In the genomic region with DNA sequence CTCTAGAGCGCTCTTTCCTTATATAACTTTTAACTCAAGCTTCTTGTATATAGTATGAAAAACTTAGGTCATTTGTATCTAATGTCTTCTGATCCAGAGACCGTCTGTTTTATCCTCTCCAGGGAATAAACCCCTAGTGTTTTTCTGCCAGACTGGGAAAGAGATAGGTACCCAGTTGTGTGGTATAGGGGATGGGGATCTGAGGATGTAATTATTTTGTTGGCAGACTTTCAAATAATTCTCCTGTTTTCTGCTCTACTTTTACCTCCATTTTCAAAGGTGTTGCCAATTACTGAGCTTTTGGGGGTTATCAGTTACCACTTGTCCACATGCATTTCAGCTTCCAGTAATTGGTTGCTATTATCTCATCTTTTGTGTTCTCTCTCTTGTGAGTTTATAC, we compare ENCODE assay signal across 15 cellular contexts.
"Had no signal": no experiment of that assay in that cellular context is flagged by ENCODE, and none has a peak within 500 bp of the region (broad histone marks: within the 10 kb centered on the region; RNA-seq: fewer than 3 reads in every experiment).

No MANE protein-coding gene starts in this region.

- H3K9me3 ChIP-seq: tibial artery, uterus had no signal

- H3K4me3 ChIP-seq: heart left ventricle, tibial artery, uterus had no signal

- H3K36me3 ChIP-seq: heart left ventricle, tibial artery, uterus had no signal

- DNase-seq: activated naive CD4-positive, alpha-beta T cell treated with Interleukin-2 at 50 U/mL for 16 hours; activated naive CD8-positive, alpha-beta T cell treated with anti-CD3 and anti-CD28 coated beads, Interleukin-2, amount 50 U/mL, for 24 hours; aorta; cortex of kidney; effector CD8-positive, alpha-beta T cell; foreskin melanocyte; heart left ventricle; mesendoderm; posterior cingulate gyrus; stimulated activated naive B cell treated with anti-CD40 and anti-IgM and Interleukin-4, amounts not matched to agents 10 μg/mL and 1 μg/mL and 100 μg/mL, for 72 hours; tibial artery; uterus had no signal

- ATAC-seq: activated CD4-positive, CD25-positive, alpha-beta regulatory T cell treated with anti-CD3 and anti-CD28 coated beads, Interleukin-2, amount 50 U/mL, for 24 hours; activated naive CD8-positive, alpha-beta T cell treated with anti-CD3 and anti-CD28 coated beads, Interleukin-2, amount 50 U/mL, for 24 hours; activated T-helper 17 cell treated with anti-CD3 and anti-CD28 coated beads, Interleukin-2, amount 50 U/mL, for 72 hours; heart left ventricle; natural killer cell treated with Interleukin-12 subunit alpha and Interleukin-12 subunit beta and Interleukin-15 and Interleukin-18, amount 100 ng/mL, for 72 hours; stimulated activated naive B cell treated with anti-CD40 and anti-IgM and Interleukin-4, amounts not matched to agents 10 μg/mL and 1 μg/mL and 100 μg/mL, for 72 hours had no signal

- H3K27ac ChIP-seq: heart left ventricle, tibial artery, uterus had no signal

- H3K4me1 ChIP-seq: heart left ventricle, tibial artery, uterus had no signal
